8 cellular contexts compared by ENCODE assay signal in genomic region chr20:64119681-64120341, GRCh38. TPM values are rescaled to one million over a fixed set of nuclear protein-coding genes. Genes with fewer than 3 reads are reported as not detected.
A peak's percentile ranks its signal among the peaks of the same experiment; 100 is the strongest.
DNase-seq lines count a peak whose midpoint lies in the region; ATAC-seq and TF ChIP-seq lines count a peak whose summit lies in the region.

No MANE protein-coding gene starts in this region.

- in situ Hi-C loops in gastrocnemius medialis (cut with MboI; ENCODE audit: low sequenced_read_pairs in 4 of 4), result no loop called here

- intact Hi-C loops in activated T-helper 2 cell treated with anti-CD3 and anti-CD28 coated beads, Interferon-gamma antibody, Interleukin-2, Interleukin-4, amounts not matched to agents 10 μg/mL and 5 μg/mL and 100 μg/mL, durations not matched to agents 14 hours and 24 hours and 36 hours (cut with micrococcal nuclease), result loop anchor here (2.0 kb wide), 2 partner anchors 37 to 139 kb away; partner anchors contain the start of gene PRPF6
- intact Hi-C loops in left lung (cut with DNase I), result no loop called here
- intact Hi-C loops in gastrocnemius medialis (cut with DNase I; ENCODE audit: low total_unique reads), result loop anchor here (1.0 kb wide), 2 partner anchors 37 to 81 kb away; no protein-coding TSS in a partner anchor

- peak overlapping the region; percentile 60 for H3K4me3 Mint-ChIP-seq in activated T-helper 2 cell treated with anti-CD3 and anti-CD28 coated beads, Interferon-gamma antibody, Interleukin-2, Interleukin-4, amounts not matched to agents 10 μg/mL and 5 μg/mL and 100 μg/mL, durations not matched to agents 14 hours and 24 hours and 36 hours (ENCODE audit: low read depth)
- H3K4me3 Mint-ChIP-seq in type B pancreatic cell, result peak overlapping the region; percentile 59

- peaks cover 9% of the 10 kb centered on the region for H3K4me1 Mint-ChIP-seq in activated T-helper 2 cell treated with anti-CD3 and anti-CD28 coated beads, Interferon-gamma antibody, Interleukin-2, Interleukin-4, amounts not matched to agents 10 μg/mL and 5 μg/mL and 100 μg/mL, durations not matched to agents 14 hours and 24 hours and 36 hours (ENCODE audit: low read depth)
- peaks cover 6% of the 10 kb centered on the region for H3K4me1 Mint-ChIP-seq in type B pancreatic cell (ENCODE audit: unreplicated experiment)

- peaks cover 10% of the 10 kb centered on the region for H3K27me3 Mint-ChIP-seq in activated T-helper 2 cell treated with anti-CD3 and anti-CD28 coated beads, Interferon-gamma antibody, Interleukin-2, Interleukin-4, amounts not matched to agents 10 μg/mL and 5 μg/mL and 100 μg/mL, durations not matched to agents 14 hours and 24 hours and 36 hours (ENCODE audit: low read depth)
- H3K27me3 Mint-ChIP-seq in type B pancreatic cell, result peaks cover 35% of the 10 kb centered on the region

- H3K36me3 Mint-ChIP-seq in activated T-helper 2 cell treated with anti-CD3 and anti-CD28 coated beads, Interferon-gamma antibody, Interleukin-2, Interleukin-4, amounts not matched to agents 10 μg/mL and 5 μg/mL and 100 μg/mL, durations not matched to agents 14 hours and 24 hours and 36 hours (ENCODE audit: low read depth), result no peaks in the 10 kb centered on the region
- H3K36me3 Mint-ChIP-seq in type B pancreatic cell, result no peaks in the 10 kb centered on the region

- ATAC-seq in left lung, result no peak
- no peak for ATAC-seq in gastrocnemius medialis

- no peak overlapping the region for H3K27ac ChIP-seq in left lung
- no peak overlapping the region for H3K27ac ChIP-seq in gastrocnemius medialis

- H3K4me3 ChIP-seq in left lung (no peak overlapping the region), gastrocnemius medialis (no peak overlapping the region)

- TF ChIP-seq POLR2A in gastrocnemius medialis (IDR thresholded peaks at IDR 0.05), result no peak

- DNase-seq in activated effector memory CD4-positive, alpha-beta T cell treated with anti-CD3 and anti-CD28 coated beads, Interleukin-2, amount 50 U/mL, for 16 hours, result peak; percentile 60
- DNase-seq in activated effector memory CD4-positive, alpha-beta T cell treated with Interleukin-2 at 50 U/mL for 16 hours, result no peak
- peak; percentile 25 for DNase-seq in activated T-helper 2 cell treated with anti-CD3 and anti-CD28 coated beads, Interferon-gamma antibody, Interleukin-2, Interleukin-4, amounts not matched to agents 10 μg/mL and 5 μg/mL and 100 μg/mL, durations not matched to agents 14 hours and 24 hours and 36 hours (ENCODE audit: low spot score)
- DNase-seq in left lung, result peak; percentile 29 to 47
- no peak for DNase-seq in type B pancreatic cell (ENCODE audit: extremely low spot score, unreplicated experiment)
- no peak for DNase-seq in gastrocnemius medialis
- no peak for DNase-seq in DMS114 treated with DMSO at 0.1 percent for 48 hours (lab: John Stamatoyannopoulos, UW; ENCODE audit: unreplicated experiment)
- DNase-seq in NCI-H526 (lab: John Stamatoyannopoulos, UW), result no peak

- H3K9me3 ChIP-seq in left lung (no peaks in the 10 kb centered on the region), gastrocnemius medialis (no peaks in the 10 kb centered on the region)

- H3K9me3 Mint-ChIP-seq in activated T-helper 2 cell treated with anti-CD3 and anti-CD28 coated beads, Interferon-gamma antibody, Interleukin-2, Interleukin-4, amounts not matched to agents 10 μg/mL and 5 μg/mL and 100 μg/mL, durations not matched to agents 14 hours and 24 hours and 36 hours, result no peaks in the 10 kb centered on the region
- no peaks in the 10 kb centered on the region for H3K9me3 Mint-ChIP-seq in type B pancreatic cell

- H3K27ac Mint-ChIP-seq in activated T-helper 2 cell treated with anti-CD3 and anti-CD28 coated beads, Interferon-gamma antibody, Interleukin-2, Interleukin-4, amounts not matched to agents 10 μg/mL and 5 μg/mL and 100 μg/mL, durations not matched to agents 14 hours and 24 hours and 36 hours, result no peak overlapping the region
- H3K27ac Mint-ChIP-seq in type B pancreatic cell, result peak overlapping the region; percentile 51

- TF ChIP-seq CTCF in left lung (IDR thresholded peaks at IDR 0.05), result no peak
- TF ChIP-seq CTCF in type B pancreatic cell (conservative IDR thresholded peaks at IDR 0.05), result no peak
- no peak for TF ChIP-seq CTCF in gastrocnemius medialis (IDR thresholded peaks at IDR 0.05 in 4 of 5, conservative IDR thresholded peaks at IDR 0.05 in 1 of 5)

- H3K4me1 ChIP-seq in left lung (peaks cover 0 to 11% of the 10 kb centered on the region in 2 donors), gastrocnemius medialis (no peaks in the 10 kb centered on the region)

- H3K27me3 ChIP-seq in left lung (peaks cover 0 to 17% of the 10 kb centered on the region in 2 donors), gastrocnemius medialis (peaks cover 0 to 19% (median 14%) of the 10 kb centered on the region in 3 donors)

- no peaks in the 10 kb centered on the region for H3K36me3 ChIP-seq in left lung
- no peaks in the 10 kb centered on the region for H3K36me3 ChIP-seq in gastrocnemius medialis

RNA-seq across cellular contexts. Expression of gene NPBWR2, which starts 12.4 kb away (rescaled TPM):
- total RNA-seq in activated T-helper 2 cell treated with anti-CD3 and anti-CD28 coated beads, Interferon-gamma antibody, Interleukin-2, Interleukin-4, amounts not matched to agents 10 μg/mL and 5 μg/mL and 100 μg/mL, durations not matched to agents 14 hours and 24 hours and 36 hours, result not detected in 2 replicates
- not detected for total RNA-seq in left lung
- total RNA-seq in type B pancreatic cell (ENCODE audit: low replicate concordance), result not detected in 2 replicates
- total RNA-seq in gastrocnemius medialis, result not detected

RNA-seq across cellular contexts. Expression of gene LKAAEAR1, which starts 35.6 kb away (rescaled TPM):
- total RNA-seq in activated T-helper 2 cell treated with anti-CD3 and anti-CD28 coated beads, Interferon-gamma antibody, Interleukin-2, Interleukin-4, amounts not matched to agents 10 μg/mL and 5 μg/mL and 100 μg/mL, durations not matched to agents 14 hours and 24 hours and 36 hours, result 0.21 and 0.25 TPM in 2 replicates
- total RNA-seq in left lung (under 1 TPM in 1 of 2 donors, not detected in 1; 0.45 TPM), type B pancreatic cell (ENCODE audit: low replicate concordance) (not detected in 2 replicates), gastrocnemius medialis (not detected)

RNA-seq across cellular contexts. Expression of gene OPRL1, which starts 39.9 kb away (rescaled TPM):
- total RNA-seq in activated T-helper 2 cell treated with anti-CD3 and anti-CD28 coated beads, Interferon-gamma antibody, Interleukin-2, Interleukin-4, amounts not matched to agents 10 μg/mL and 5 μg/mL and 100 μg/mL, durations not matched to agents 14 hours and 24 hours and 36 hours, result 0.32 and 0.41 TPM in 2 replicates
- total RNA-seq in left lung (1 to 10 TPM; 1.8 to 2.0 TPM), type B pancreatic cell (ENCODE audit: low replicate concordance) (0.50 and 1.9 TPM in 2 replicates), gastrocnemius medialis (under 1 TPM; 0.10 to 0.68 (median 0.15) TPM)

RNA-seq across cellular contexts. Expression of gene RGS19, which starts 40.5 kb away (rescaled TPM):
- total RNA-seq in activated T-helper 2 cell treated with anti-CD3 and anti-CD28 coated beads, Interferon-gamma antibody, Interleukin-2, Interleukin-4, amounts not matched to agents 10 μg/mL and 5 μg/mL and 100 μg/mL, durations not matched to agents 14 hours and 24 hours and 36 hours, result 42.0 and 43.3 TPM in 2 replicates
- total RNA-seq in left lung (10 to 100 TPM; 23.4 to 63.9 TPM), type B pancreatic cell (ENCODE audit: low replicate concordance) (8.4 and 9.5 TPM in 2 replicates), gastrocnemius medialis (1 to 10 TPM in 3 of 4 donors, under 1 TPM in 1; 0.92 to 7.7 (median 3.5) TPM)

RNA-seq across cellular contexts. Expression of gene MYT1, which starts 44.4 kb away (rescaled TPM):
- not detected in 2 replicates for total RNA-seq in activated T-helper 2 cell treated with anti-CD3 and anti-CD28 coated beads, Interferon-gamma antibody, Interleukin-2, Interleukin-4, amounts not matched to agents 10 μg/mL and 5 μg/mL and 100 μg/mL, durations not matched to agents 14 hours and 24 hours and 36 hours
- not detected for total RNA-seq in left lung
- total RNA-seq in type B pancreatic cell (ENCODE audit: low replicate concordance), result 2.9 and 4.9 TPM in 2 replicates
- total RNA-seq in gastrocnemius medialis, result not detected

Comparison
In these comparisons a context has a peak if more than half of its experiments do, and no peak if none do; other contexts are left out.
1. DNase-seq: peak in activated effector memory CD4-positive, alpha-beta T cell treated with anti-CD3 and anti-CD28 coated beads, Interleukin-2, amount 50 U/mL, for 16 hours (single experiment), activated T-helper 2 cell treated with anti-CD3 and anti-CD28 coated beads, Interferon-gamma antibody, Interleukin-2, Interleukin-4, amounts not matched to agents 10 μg/mL and 5 μg/mL and 100 μg/mL, durations not matched to agents 14 hours and 24 hours and 36 hours (single experiment) and left lung (2 of 2); none in activated effector memory CD4-positive, alpha-beta T cell treated with Interleukin-2 at 50 U/mL for 16 hours (single experiment), type B pancreatic cell (single experiment), gastrocnemius medialis (0 of 2), DMS114 treated with DMSO at 0.1 percent for 48 hours (single experiment) and NCI-H526 (0 of 2).
2. intact Hi-C loops: an anchor here in activated T-helper 2 cell treated with anti-CD3 and anti-CD28 coated beads, Interferon-gamma antibody, Interleukin-2, Interleukin-4, amounts not matched to agents 10 μg/mL and 5 μg/mL and 100 μg/mL, durations not matched to agents 14 hours and 24 hours and 36 hours (2.0 kb wide) and gastrocnemius medialis (1.0 kb wide); none called in left lung.